In the genomic region with DNA sequence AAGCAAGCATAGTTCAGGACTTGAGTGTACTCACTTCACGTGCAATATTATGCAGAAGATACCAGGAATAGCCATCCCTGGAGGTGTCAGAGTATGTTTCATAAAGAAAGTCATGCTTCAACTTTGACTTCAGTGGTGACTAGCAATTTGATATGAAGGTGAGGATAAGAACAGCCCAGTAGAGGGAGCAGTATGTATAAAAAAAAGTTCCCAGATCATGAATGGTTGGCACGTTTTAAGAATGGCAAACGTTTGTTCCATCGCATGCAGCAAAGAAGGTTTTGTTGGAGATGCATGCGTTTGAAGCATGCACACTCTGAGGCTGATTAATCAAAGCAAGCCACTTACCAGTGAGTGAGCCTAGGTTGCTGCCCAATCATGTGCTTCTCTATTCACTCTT, we compare ENCODE assay signal across 12 cellular contexts. TPM values are rescaled to one million over a fixed set of nuclear protein-coding genes. Genes with fewer than 3 reads are reported as not detected.
DNase-seq lines count a peak whose midpoint lies in the region; TF ChIP-seq lines count a peak whose summit lies in the region.
"Had no signal": no experiment of that assay in that cellular context is flagged by ENCODE, and none has a peak within 500 bp of the region (broad histone marks: within the 10 kb centered on the region; RNA-seq: fewer than 3 reads in every experiment).

No MANE protein-coding gene starts in this region.

- TF ChIP-seq CTCF in OCI-LY7 (conservative IDR thresholded peaks at IDR 0.05; ENCODE audit: low read length) (peak; percentile 40), testis (IDR thresholded peaks at IDR 0.05) (no peak), sigmoid colon (IDR thresholded peaks at IDR 0.05) (no peak)

- H3K9me2 ChIP-seq in OCI-LY7 (ENCODE audit: insufficient read depth, low read length) = no peaks in the 10 kb centered on the region

- TF ChIP-seq POLR2A in testis (IDR thresholded peaks at IDR 0.05) (no peak), sigmoid colon (IDR thresholded peaks at IDR 0.05) (no peak)

- no peaks in the 10 kb centered on the region for H4K20me1 ChIP-seq in OCI-LY7 (ENCODE audit: insufficient read depth, low read length)

- BruUV-seq in OCI-LY7 (replicated peaks; lab: Mats Ljungman, UMichigan) = no TSS peak

- no peaks in the 10 kb centered on the region for H3K9me3 ChIP-seq in OCI-LY7 (ENCODE audit: low read length)
- no peaks in the 10 kb centered on the region for H3K9me3 ChIP-seq in testis
- H3K9me3 ChIP-seq in sigmoid colon = no peaks in the 10 kb centered on the region

- no peak overlapping the region for H3K4me3 ChIP-seq in OCI-LY7 (ENCODE audit: low read depth, low read length, poor library complexity, severe bottlenecking)
- no peak overlapping the region for H3K4me3 ChIP-seq in testis
- H3K4me3 ChIP-seq in sigmoid colon = no peak overlapping the region

- H2AFZ ChIP-seq in OCI-LY7 (ENCODE audit: low read length) = no peak overlapping the region

- H3K36me3 ChIP-seq in OCI-LY7 (ENCODE audit: insufficient read depth, low read length) (no peaks in the 10 kb centered on the region), testis (ENCODE audit: low read depth, missing control alignments) (no peaks in the 10 kb centered on the region), sigmoid colon (no peaks in the 10 kb centered on the region)

- H3K4me2 ChIP-seq in OCI-LY7 (ENCODE audit: low read length) = no peak overlapping the region

- H3K27ac ChIP-seq in OCI-LY7 (ENCODE audit: low read depth, low read length, poor library complexity, severe bottlenecking) (no peak overlapping the region), testis (no peak overlapping the region), sigmoid colon (no peak overlapping the region)

- 18 to 24% methylated on average over 5 of the region's 5 CpGs for WGBS in testis, 2 donors
- 7 to 26% methylated on average over 5 of the region's 5 CpGs for WGBS in sigmoid colon, 2 donors

- CTCF ChIA-PET in OCI-LY7 (lab: Charles Lee; ENCODE audit: unreplicated experiment) = no interaction called here

- no peaks in the 10 kb centered on the region for H3K79me2 ChIP-seq in OCI-LY7 (ENCODE audit: insufficient read depth, low read depth, low read length)

- DNase-seq in A172 (ENCODE audit: low spot score) (peak; percentile 0), GM03348 (ENCODE audit: low spot score) (peak; percentile 5), OCI-LY7 (ENCODE audit: low spot score) (no peak), foreskin melanocyte (peak; percentile 2), testis (no peak), DMS79 treated with DMSO at 0.1 percent for 48 hours (lab: John Stamatoyannopoulos, UW) (no peak), sigmoid colon (no peak)
- no peak for DNase-seq in activated naive CD4-positive, alpha-beta T cell (lab: John Stamatoyannopoulos, UW)
- DNase-seq: CD4-positive, alpha-beta memory T cell; NCI-H1048; small intestine had no signal

- POLR2A ChIA-PET in OCI-LY7 (lab: Charles Lee) = interaction anchor here (0.5 kb wide), 1 partner anchor 659 kb away, joined by 3 read pairs; no protein-coding TSS in a partner anchor

- intact Hi-C loops in OCI-LY7 (cut with micrococcal nuclease; ENCODE audit: unreplicated experiment) = no loop called here
- intact Hi-C loops in testis (cut with DNase I; ENCODE audit: low total_unique reads) = no loop called here
- intact Hi-C loops in sigmoid colon (cut with DNase I) = loop anchor here (10.0 kb wide), 1 partner anchor 1525 kb away; no protein-coding TSS in a partner anchor

- H3K27me3 ChIP-seq in testis = no peaks in the 10 kb centered on the region
- H3K27me3 ChIP-seq in sigmoid colon = peaks cover 0 to 3% (median 0%) of the 10 kb centered on the region in 3 donors

- H3K4me1 ChIP-seq in OCI-LY7 (ENCODE audit: insufficient read depth, low read length, poor library complexity, severe bottlenecking) = no peaks in the 10 kb centered on the region
- no peaks in the 10 kb centered on the region for H3K4me1 ChIP-seq in testis
- no peaks in the 10 kb centered on the region for H3K4me1 ChIP-seq in sigmoid colon

- no peak for TF ChIP-seq EP300 in sigmoid colon (IDR thresholded peaks at IDR 0.05)

RNA-seq across cellular contexts. Expression of gene SLITRK4, which starts 33.5 kb away (rescaled TPM):
- not detected in 2 replicates for total RNA-seq in A172 (2014; rRNA removed; shearing (Covaris generic))
- not detected in 2 replicates for total RNA-seq in OCI-LY7 (2014; rRNA removed; shearing (Covaris generic))
- total RNA-seq in OCI-LY7 (2022) (not detected in 2 replicates), testis (1 to 10 TPM; 1.8 to 2.1 TPM), sigmoid colon (1 to 10 TPM; 1.2 to 2.5 (median 2.0) TPM)
- polyA plus RNA-seq in testis (ENCODE audit: insufficient read depth, low read depth, low replicate concordance) (1.3 TPM), sigmoid colon (under 1 TPM in 2 of 3 donors, not detected in 1; 0.15 to 0.60 TPM)
- total RNA-seq: CD4-positive, alpha-beta memory T cell had no signal
- polyA plus RNA-seq: CD4-positive, alpha-beta memory T cell had no signal

RNA-seq across cellular contexts. Expression of gene SPANXN2, which starts 51.2 kb away (rescaled TPM):
- not detected in 2 replicates for total RNA-seq in A172 (2014; rRNA removed; shearing (Covaris generic))
- total RNA-seq in OCI-LY7 (2014; rRNA removed; shearing (Covaris generic)) = not detected in 2 replicates
- total RNA-seq in OCI-LY7 (2022) = not detected in 2 replicates
- 1 to 10 TPM in 1 of 2 donors, not detected in 1; 1.1 TPM for total RNA-seq in testis
- 0.70 TPM for polyA plus RNA-seq in testis (ENCODE audit: insufficient read depth, low read depth, low replicate concordance)
- total RNA-seq in sigmoid colon = not detected
- polyA plus RNA-seq in sigmoid colon = not detected
- total RNA-seq: CD4-positive, alpha-beta memory T cell; mesenteric fat pad had no signal
- polyA plus RNA-seq: CD4-positive, alpha-beta memory T cell; small intestine had no signal

Comparison
In these comparisons a context has a peak if more than half of its experiments do, and no peak if none do; other contexts are left out.
1. DNase-seq: peak in A172 (single experiment), GM03348 (single experiment) and foreskin melanocyte (single experiment); none in OCI-LY7 (single experiment), testis (single experiment), DMS79 treated with DMSO at 0.1 percent for 48 hours (single experiment), activated naive CD4-positive, alpha-beta T cell (0 of 4) and sigmoid colon (single experiment).